Comparison of ENCODE assay signal across 2 cellular contexts in the genomic region with DNA sequence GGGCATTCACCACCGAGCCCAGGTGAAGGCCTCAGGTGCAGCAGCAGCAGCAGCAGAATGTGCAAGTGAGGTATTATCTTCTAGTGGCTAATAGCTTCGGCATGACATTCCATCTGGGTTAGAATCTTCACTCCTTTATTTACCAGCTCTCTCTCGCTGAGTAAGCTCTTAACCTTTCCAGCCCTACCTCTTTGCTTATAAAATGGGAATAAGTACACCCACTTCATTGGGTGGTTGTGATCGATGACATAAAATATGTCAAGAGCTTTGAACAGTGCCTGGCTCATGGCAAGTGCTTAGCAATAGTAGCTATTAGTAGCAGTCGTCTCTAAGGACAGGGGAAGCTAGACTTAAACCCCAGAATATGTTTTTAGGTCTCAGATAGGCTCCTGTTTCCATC.
TF ChIP-seq lines count a peak whose summit lies in the region.

No MANE protein-coding gene starts in this region.

TF ChIP-seq in H1, 55 proteins besides CTCF, POLR2A, EP300 and RAD21:
- TF ChIP-seq RBBP5 (IDR thresholded peaks at IDR 0.05; ENCODE audit: borderline replicate concordance, low read depth, low read length), result no peak
- no peak for TF ChIP-seq KDM5A (IDR thresholded peaks at IDR 0.05; ENCODE audit: low read length)
- TF ChIP-seq NANOG (IDR thresholded peaks at IDR 0.05; ENCODE audit: insufficient read depth, low read depth, low read length, poor library complexity, severe bottlenecking), result no peak
- TF ChIP-seq CREB1 (IDR thresholded peaks at IDR 0.05), result no peak
- no peak for TF ChIP-seq SIX5 (IDR thresholded peaks at IDR 0.05; ENCODE audit: low read depth, low read length)
- no peak for TF ChIP-seq TCF12 (IDR thresholded peaks at IDR 0.05; ENCODE audit: low read depth, low read length)
- no peak for TF ChIP-seq SAP30 (IDR thresholded peaks at IDR 0.05; ENCODE audit: insufficient read depth, insufficient replicate concordance, low read length)
- no peak for TF ChIP-seq BCL11A (IDR thresholded peaks at IDR 0.05; ENCODE audit: low read depth in 2 of 2, low read length in 2 of 2)
- no peak for TF ChIP-seq ASH2L (IDR thresholded peaks at IDR 0.05; ENCODE audit: low read length)
- TF ChIP-seq HDAC6 (IDR thresholded peaks at IDR 0.05; ENCODE audit: low read depth, low read length), result no peak
- TF ChIP-seq, protein P1, sequence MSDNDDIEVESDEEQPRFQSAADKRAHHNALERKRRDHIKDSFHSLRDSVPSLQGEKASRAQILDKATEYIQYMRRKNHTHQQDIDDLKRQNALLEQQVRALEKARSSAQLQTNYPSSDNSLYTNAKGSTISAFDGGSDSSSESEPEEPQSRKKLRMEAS (IDR thresholded peaks at IDR 0.05), result no peak
- TF ChIP-seq CTBP2 (IDR thresholded peaks at IDR 0.05; ENCODE audit: borderline replicate concordance, insufficient read depth, insufficient read length, low read length), result no peak
- no peak for TF ChIP-seq RXRA (IDR thresholded peaks at IDR 0.05; ENCODE audit: insufficient read depth, low read depth, low read length)
- TF ChIP-seq ZNF274 (IDR thresholded peaks at IDR 0.05; ENCODE audit: borderline replicate concordance, extremely low read depth, low read length), result no peak
- no peak for TF ChIP-seq EZH2 (IDR thresholded peaks at IDR 0.05; ENCODE audit: low read depth, low read length, severe bottlenecking)
- TF ChIP-seq RFX5 (IDR thresholded peaks at IDR 0.05; ENCODE audit: borderline replicate concordance, low read depth, low read length), result no peak
- TF ChIP-seq SP2 (IDR thresholded peaks at IDR 0.05; ENCODE audit: low read length), result no peak
- TF ChIP-seq SUZ12 (IDR thresholded peaks at IDR 0.05; ENCODE audit: low read length), result no peak
- TF ChIP-seq CBX8 (IDR thresholded peaks at IDR 0.05; ENCODE audit: borderline replicate concordance, low read depth, low read length), result no peak
- no peak for TF ChIP-seq JUN (IDR thresholded peaks at IDR 0.05; ENCODE audit: low read depth, low read length)

TF ChIP-seq in SK-N-SH, 30 proteins besides CTCF, POLR2A, EP300 and RAD21:
- TF ChIP-seq FOXM1 (IDR thresholded peaks at IDR 0.05; ENCODE audit: low read depth) (no peak), SMC3 (IDR thresholded peaks at IDR 0.05; ENCODE audit: low read depth, low read length) (no peak), ELF1 (IDR thresholded peaks at IDR 0.05) (no peak), MXI1 (IDR thresholded peaks at IDR 0.05; ENCODE audit: low read depth, low read length) (no peak)
- TF ChIP-seq, protein P2, sequence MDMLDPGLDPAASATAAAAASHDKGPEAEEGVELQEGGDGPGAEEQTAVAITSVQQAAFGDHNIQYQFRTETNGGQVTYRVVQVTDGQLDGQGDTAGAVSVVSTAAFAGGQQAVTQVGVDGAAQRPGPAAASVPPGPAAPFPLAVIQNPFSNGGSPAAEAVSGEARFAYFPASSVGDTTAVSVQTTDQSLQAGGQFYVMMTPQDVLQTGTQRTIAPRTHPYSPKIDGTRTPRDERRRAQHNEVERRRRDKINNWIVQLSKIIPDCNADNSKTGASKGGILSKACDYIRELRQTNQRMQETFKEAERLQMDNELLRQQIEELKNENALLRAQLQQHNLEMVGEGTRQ (IDR thresholded peaks at IDR 0.05; ENCODE audit: borderline replicate concordance, low read depth, low read length), result no peak
- TF ChIP-seq, protein P3, sequence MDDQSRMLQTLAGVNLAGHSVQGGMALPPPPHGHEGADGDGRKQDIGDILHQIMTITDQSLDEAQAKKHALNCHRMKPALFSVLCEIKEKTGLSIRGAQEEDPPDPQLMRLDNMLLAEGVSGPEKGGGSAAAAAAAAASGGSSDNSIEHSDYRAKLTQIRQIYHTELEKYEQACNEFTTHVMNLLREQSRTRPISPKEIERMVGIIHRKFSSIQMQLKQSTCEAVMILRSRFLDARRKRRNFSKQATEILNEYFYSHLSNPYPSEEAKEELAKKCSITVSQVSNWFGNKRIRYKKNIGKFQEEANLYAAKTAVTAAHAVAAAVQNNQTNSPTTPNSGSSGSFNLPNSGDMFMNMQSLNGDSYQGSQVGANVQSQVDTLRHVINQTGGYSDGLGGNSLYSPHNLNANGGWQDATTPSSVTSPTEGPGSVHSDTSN (IDR thresholded peaks at IDR 0.05), result no peak
